Comparison of ENCODE assay signal across 8 cellular contexts in genomic region chr6:142302427-142303190, GRCh38. TPM values are rescaled to one million over a fixed set of nuclear protein-coding genes. Genes with fewer than 3 reads are reported as not detected.
DNase-seq lines count a peak whose midpoint lies in the region; ATAC-seq lines count a peak whose summit lies in the region.

No MANE protein-coding gene starts in this region.

- H3K27ac Mint-ChIP-seq in dendritic cell treated with granulocyte-macrophage colony-stimulating factor and Interleukin-4, amounts not matched to agents 40 ng/mL and 50 ng/mL, for 4 days = no peak overlapping the region
- H3K27ac Mint-ChIP-seq in natural killer cell treated with Interleukin-12 subunit alpha and Interleukin-12 subunit beta and Interleukin-15 and Interleukin-18, amount 100 ng/mL, for 72 hours = no peak overlapping the region

- no peaks in the 10 kb centered on the region for H3K79me2 ChIP-seq in ACC112 (ENCODE audit: control insufficient read depth, insufficient read depth, low read length, unreplicated experiment)

- H3K4me1 ChIP-seq in ACC112 (ENCODE audit: control insufficient read depth, insufficient read depth, low read length, unreplicated experiment) (peaks cover 19% of the 10 kb centered on the region), mononuclear cell (ENCODE audit: insufficient read depth, low read length) (peaks cover 16% of the 10 kb centered on the region)

- peak overlapping the region; percentile 84 for H3K4me3 ChIP-seq in ACC112 (ENCODE audit: low read depth, low read length)
- H3K4me3 ChIP-seq in mononuclear cell (ENCODE audit: low read length) = peak overlapping the region; percentile 32

- no peaks in the 10 kb centered on the region for H3K9me3 ChIP-seq in mononuclear cell (ENCODE audit: low read depth, low read length)

- no peak for ATAC-seq in natural killer cell treated with Interleukin-12 subunit alpha and Interleukin-12 subunit beta and Interleukin-15 and Interleukin-18, amount 100 ng/mL, for 72 hours
- no peak for ATAC-seq in HG02870 (IDR thresholded peaks at IDR 0.05; ENCODE audit: unreplicated experiment)

- no peaks in the 10 kb centered on the region for H3K36me3 ChIP-seq in ACC112 (ENCODE audit: insufficient read depth, low read length)

- H3K36me3 Mint-ChIP-seq in dendritic cell treated with granulocyte-macrophage colony-stimulating factor and Interleukin-4, amounts not matched to agents 40 ng/mL and 50 ng/mL, for 4 days (ENCODE audit: low read depth) = no peaks in the 10 kb centered on the region
- H3K36me3 Mint-ChIP-seq in natural killer cell treated with Interleukin-12 subunit alpha and Interleukin-12 subunit beta and Interleukin-15 and Interleukin-18, amount 100 ng/mL, for 72 hours = no peaks in the 10 kb centered on the region

- peak overlapping the region; percentile 71 for H3K4me3 Mint-ChIP-seq in dendritic cell treated with granulocyte-macrophage colony-stimulating factor and Interleukin-4, amounts not matched to agents 40 ng/mL and 50 ng/mL, for 4 days
- no peak overlapping the region for H3K4me3 Mint-ChIP-seq in natural killer cell treated with Interleukin-12 subunit alpha and Interleukin-12 subunit beta and Interleukin-15 and Interleukin-18, amount 100 ng/mL, for 72 hours

- H3K27ac ChIP-seq in ACC112 (ENCODE audit: low read depth, low read length) = no peak overlapping the region

- peak; percentile 60 for DNase-seq in LoVo (ENCODE audit: low spot score)
- no peak for DNase-seq in natural killer cell treated with Interleukin-12 subunit alpha and Interleukin-12 subunit beta and Interleukin-15 and Interleukin-18, amount 100 ng/mL, for 72 hours (ENCODE audit: low spot score)
- no peak for DNase-seq in activated effector memory CD4-positive, alpha-beta T cell treated with Interleukin-2 at 50 U/mL for 16 hours
- no peak for DNase-seq in stimulated activated CD4-positive, alpha-beta T cell treated with anti-CD3 and anti-CD28 coated beads, Interleukin-1b, Interleukin-23, amount 100 ng/mL, for 48 hours

- H3K9me3 Mint-ChIP-seq in dendritic cell treated with granulocyte-macrophage colony-stimulating factor and Interleukin-4, amounts not matched to agents 40 ng/mL and 50 ng/mL, for 4 days = no peaks in the 10 kb centered on the region
- no peaks in the 10 kb centered on the region for H3K9me3 Mint-ChIP-seq in natural killer cell treated with Interleukin-12 subunit alpha and Interleukin-12 subunit beta and Interleukin-15 and Interleukin-18, amount 100 ng/mL, for 72 hours

- H2AFZ ChIP-seq in ACC112 (ENCODE audit: low read length, unreplicated experiment) = peak overlapping the region; percentile 26

- intact Hi-C loops in dendritic cell treated with granulocyte-macrophage colony-stimulating factor and Interleukin-4, amounts not matched to agents 40 ng/mL and 50 ng/mL, for 4 days (cut with micrococcal nuclease) = no loop called here

- peaks cover 25% of the 10 kb centered on the region for H3K4me1 Mint-ChIP-seq in dendritic cell treated with granulocyte-macrophage colony-stimulating factor and Interleukin-4, amounts not matched to agents 40 ng/mL and 50 ng/mL, for 4 days (ENCODE audit: low read depth)
- no peaks in the 10 kb centered on the region for H3K4me1 Mint-ChIP-seq in natural killer cell treated with Interleukin-12 subunit alpha and Interleukin-12 subunit beta and Interleukin-15 and Interleukin-18, amount 100 ng/mL, for 72 hours (ENCODE audit: low read depth in 2 of 2)

- H3K27me3 Mint-ChIP-seq in dendritic cell treated with granulocyte-macrophage colony-stimulating factor and Interleukin-4, amounts not matched to agents 40 ng/mL and 50 ng/mL, for 4 days = peaks cover 29% of the 10 kb centered on the region
- H3K27me3 Mint-ChIP-seq in natural killer cell treated with Interleukin-12 subunit alpha and Interleukin-12 subunit beta and Interleukin-15 and Interleukin-18, amount 100 ng/mL, for 72 hours = peaks cover 13 to 29% of the 10 kb centered on the region in 2 donors

- H3K27me3 ChIP-seq in ACC112 (ENCODE audit: insufficient read depth, low read length) = no peaks in the 10 kb centered on the region
- H3K27me3 ChIP-seq in mononuclear cell (ENCODE audit: insufficient read depth, low read length) = peaks cover 22% of the 10 kb centered on the region

RNA-seq across cellular contexts. Expression of gene ADGRG6, which starts 0.8 kb away (rescaled TPM):
- 1.8 TPM for total RNA-seq in mononuclear cell
- total RNA-seq in natural killer cell treated with Interleukin-12 subunit alpha and Interleukin-12 subunit beta and Interleukin-15 and Interleukin-18, amount 100 ng/mL, for 72 hours = not detected
